8 cellular contexts compared by ENCODE assay signal in genomic region chr5:41636605-41637004, GRCh38.
DNase-seq lines count a peak whose midpoint lies in the region; ATAC-seq, FAIRE-seq and TF ChIP-seq lines count a peak whose summit lies in the region.

No MANE protein-coding gene starts in this region.

- in situ Hi-C loops in brain microvascular endothelial cell (cut with HindIII; ENCODE audit: low pct_ligation_motif_present, low sequenced_read_pairs) = no loop called here

- FAIRE-seq in RCC 7860 (lab: Jason Lieb, UNC) = no peak

- no peaks in the 10 kb centered on the region for H3K79me2 ChIP-seq in DOHH2 (ENCODE audit: control insufficient read depth, low read length)

- H3K36me3 ChIP-seq in DOHH2 (ENCODE audit: control insufficient read depth, low read length) = no peaks in the 10 kb centered on the region
- H3K36me3 ChIP-seq in brain microvascular endothelial cell (replicated peaks) = no peaks in the 10 kb centered on the region
- H3K36me3 ChIP-seq in ascending aorta = no peaks in the 10 kb centered on the region

- H3K9me3 ChIP-seq in DOHH2 (ENCODE audit: control insufficient read depth, insufficient read depth, low read length) = no peaks in the 10 kb centered on the region
- H3K9me3 ChIP-seq in ascending aorta = no peaks in the 10 kb centered on the region

- H3K27me3 ChIP-seq in DOHH2 (ENCODE audit: control insufficient read depth, low read length) = 0 out of 2 replicates have a peak, but pooled peaks cover 3% of the 10 kb centered on the region
- no peaks in the 10 kb centered on the region for H3K27me3 ChIP-seq in brain microvascular endothelial cell (replicated peaks)
- H3K27me3 ChIP-seq in ascending aorta = no peaks in the 10 kb centered on the region

- intact Hi-C loops in ascending aorta (cut with DNase I) = loop anchor here (10.0 kb wide), 1 partner anchor 198 kb away; no protein-coding TSS in a partner anchor

- no peak overlapping the region for H3K27ac ChIP-seq in DOHH2 (ENCODE audit: low read depth, low read length)
- no peak overlapping the region for H3K27ac ChIP-seq in brain microvascular endothelial cell
- no peak overlapping the region for H3K27ac ChIP-seq in ascending aorta

- H3F3A ChIP-seq in DOHH2 (ENCODE audit: control insufficient read depth, insufficient read depth) = no peaks in the 10 kb centered on the region

- no peaks in the 10 kb centered on the region for H3K9me2 ChIP-seq in DOHH2 (replicated peaks; ENCODE audit: control insufficient read depth, low read length)

- H4K20me1 ChIP-seq in DOHH2 (ENCODE audit: control insufficient read depth, insufficient read depth, low read depth, low read length) = no peaks in the 10 kb centered on the region

- TF ChIP-seq CTCF in DOHH2 (IDR thresholded peaks at IDR 0.05; ENCODE audit: low read depth, low read length, poor library complexity, severe bottlenecking) = peak; percentile 29
- peak; percentile 29; the same call in 1 of the 2 replicates for TF ChIP-seq CTCF in LNCAP (IDR thresholded peaks at IDR 0.05)
- peak; percentile 56 for TF ChIP-seq CTCF in brain microvascular endothelial cell (IDR thresholded peaks at IDR 0.05; ENCODE audit: low read depth, low read length, missing control alignments)
- no peak for TF ChIP-seq CTCF in ascending aorta (IDR thresholded peaks at IDR 0.05)

- no peak overlapping the region for H3K4me3 ChIP-seq in DOHH2 (ENCODE audit: low read length)
- H3K4me3 ChIP-seq in brain microvascular endothelial cell (ENCODE audit: low read depth, low read length) = no peak overlapping the region
- H3K4me3 ChIP-seq in ascending aorta = no peak overlapping the region

- H3K4me1 ChIP-seq in DOHH2 (ENCODE audit: control insufficient read depth, low read length) (no peaks in the 10 kb centered on the region), ascending aorta (no peaks in the 10 kb centered on the region)

- ATAC-seq in GM21529 (IDR thresholded peaks at IDR 0.05; ENCODE audit: unreplicated experiment) = peak; percentile 76

- no peak overlapping the region for H3K4me2 ChIP-seq in DOHH2 (ENCODE audit: low read length)

- DNase-seq in brain microvascular endothelial cell = peak; percentile 47
- DNase-seq in ascending aorta (ENCODE audit: low spot score in 2 of 2) = no peak
- no peak for DNase-seq in SKM-1 (lab: John Stamatoyannopoulos, UW; ENCODE audit: unreplicated experiment)
- DNase-seq in RCC 7860 (ENCODE audit: low spot score) = no peak
- DNase-seq in glomerular visceral epithelial cell (ENCODE audit: extremely low spot score) = no peak

Comparison
In these comparisons a context has a peak if more than half of its experiments do, and no peak if none do; other contexts are left out.
1. CTCF ChIP-seq: peak in DOHH2 (single experiment), LNCAP (single experiment) and brain microvascular endothelial cell (single experiment); none in ascending aorta (0 of 3).